34 cellular contexts compared by ENCODE assay signal in genomic region chr7:139906879-139907278, GRCh38.
"Had no signal": no experiment of that assay in that cellular context is flagged by ENCODE, and none has a peak within 500 bp of the region (broad histone marks: within the 10 kb centered on the region; RNA-seq: fewer than 3 reads in every experiment).

No MANE protein-coding gene starts in this region.

- H3K27ac ChIP-seq: adrenal gland, body of pancreas, brain microvascular endothelial cell, breast epithelium, VCaP had no signal

- H3K4me3 ChIP-seq: adrenal gland, body of pancreas, breast epithelium had no signal

- H3K4me1 ChIP-seq: adrenal gland, body of pancreas, breast epithelium had no signal

- H3K9me3 ChIP-seq: adrenal gland had no signal

- ATAC-seq: activated CD8-positive, alpha-beta T cell treated with anti-CD3 and anti-CD28 coated beads for 36 hours; activated naive CD4-positive, alpha-beta T cell treated with anti-CD3 and anti-CD28 coated beads, Interleukin-2, amount 50 U/mL, for 72 hours; activated T-cell treated with anti-CD3 and anti-CD28 coated beads, Interleukin-2, amount 50 U/mL, for 4 hours; activated T-cell treated with anti-CD3 and anti-CD28 coated beads, Interleukin-2, amount 50 U/mL, for 72 hours; activated T-helper 17 cell treated with anti-CD3 and anti-CD28 coated beads, Interleukin-2, amount 50 U/mL, for 72 hours; body of pancreas had no signal

- H3K27me3 ChIP-seq: adrenal gland, body of pancreas, brain microvascular endothelial cell, breast epithelium had no signal

- FAIRE-seq: astrocyte, colon, TTC549 had no signal

- DNase-seq: activated B cell treated with CpG ODN at 0.5 μM for 24 hours; activated CD4-positive, alpha-beta memory T cell treated with anti-CD3 and anti-CD28 coated beads for 36 hours; activated CD4-positive, alpha-beta T cell treated with anti-CD3 and anti-CD28 coated beads for 4 hours; activated CD4-positive, alpha-beta T cell treated with anti-CD3 and anti-CD28 coated beads, Interleukin-2, amount 10 ng/mL, durations not matched to agents 24 days and 14 days; activated CD4-positive, alpha-beta T cell treated with anti-CD3 and anti-CD28 coated beads, Interleukin-2, amount 50 U/mL, for 1 hour; activated CD4-positive, alpha-beta T cell treated with anti-CD3 and anti-CD28 coated beads, Interleukin-2, amount 50 U/mL, for 4 hours; activated CD4-positive, CD25-positive, alpha-beta regulatory T cell treated with anti-CD3 and anti-CD28 coated beads, Interleukin-2, amount 50 U/mL, for 72 hours; activated CD8-positive, alpha-beta memory T cell treated with anti-CD3 and anti-CD28 coated beads, Interleukin-2, amount 50 U/mL, for 4 hours; activated CD8-positive, alpha-beta T cell treated with anti-CD3 and anti-CD28 coated beads for 36 hours; activated effector memory CD4-positive, alpha-beta T cell treated with anti-CD3 and anti-CD28 coated beads, Interleukin-2, amount 50 U/mL, for 16 hours; activated gamma-delta T cell treated with Interleukin-2 at 50 U/mL for 16 hours; activated naive CD4-positive, alpha-beta T cell; activated naive CD4-positive, alpha-beta T cell treated with anti-CD3 and anti-CD28 coated beads for 36 hours; activated naive CD4-positive, alpha-beta T cell treated with anti-CD3 and anti-CD28 coated beads, Interleukin-2, amount 50 U/mL, for 16 hours; activated naive CD8-positive, alpha-beta T cell treated with anti-CD3 and anti-CD28 coated beads for 36 hours; activated T-cell treated with anti-CD3 and anti-CD28 coated beads for 4 hours; activated T-cell treated with anti-CD3 and anti-CD28 coated beads, Interleukin-2, amount 50 U/mL, for 1 hour; activated T-cell treated with anti-CD3 and anti-CD28 coated beads, Interleukin-2, amount 50 U/mL, for 4 hours; activated T-cell treated with anti-CD3 and anti-CD28 coated beads, Interleukin-2, amount 50 U/mL, for 72 hours; adrenal gland; amniotic stem cell; aorta; body of pancreas; brain microvascular endothelial cell; central memory CD4-positive, alpha-beta T cell; T-helper 2 cell; T-helper 9 cell had no signal

- H3K36me3 ChIP-seq: adrenal gland, brain microvascular endothelial cell, breast epithelium had no signal
